13 cellular contexts compared by ENCODE assay signal in genomic region chr1:177585492-177586220, GRCh38.
A peak's percentile ranks its signal among the peaks of the same experiment; 100 is the strongest.
DNase-seq lines count a peak whose midpoint lies in the region; ATAC-seq, FAIRE-seq and TF ChIP-seq lines count a peak whose summit lies in the region.
"Had no signal": no experiment of that assay in that cellular context is flagged by ENCODE, and none has a peak within 500 bp of the region (broad histone marks: within the 10 kb centered on the region; RNA-seq: fewer than 3 reads in every experiment).

No MANE protein-coding gene starts in this region.

- 53% methylated on average over 2 of the region's 3 CpGs for WGBS in right lobe of liver (ENCODE audit: insufficient coverage, low coverage, low lambda C conversion rate, missing lambda C conversion rate)
- 83 to 89% methylated on average over 3 of the region's 3 CpGs for WGBS in endodermal cell (ENCODE audit: insufficient coverage in 1 of 2, insufficient read length in 1 of 2), 2 experiments

- H3K27ac ChIP-seq in 22Rv1 (peak overlapping the region; percentile 76), OCI-LY3 (ENCODE audit: low read length) (peak overlapping the region; percentile 12; the same call in 1 of the 2 replicates), right lobe of liver (no peak overlapping the region), endodermal cell (ENCODE audit: low read depth, low read length) (no peak overlapping the region)

- no peak overlapping the region for H3K4me3 Mint-ChIP-seq in endodermal cell
- H3K4me3 Mint-ChIP-seq: activated CD4-positive, alpha-beta memory T cell treated with anti-CD3 and anti-CD28 coated beads, Interleukin-2, amount 10 ng/mL, durations not matched to agents 7 days and 5 days; T-helper 1 cell treated with Interleukin-12 subunit alpha and Interleukin-12 subunit beta and Interleukin-4 antibody, amounts not matched to agents 30 μg/mL and 1 μg/mL, for 36 hours had no signal

- H3K9me3 Mint-ChIP-seq in endodermal cell, result no peaks in the 10 kb centered on the region

- no peaks in the 10 kb centered on the region for H3K36me3 Mint-ChIP-seq in endodermal cell (ENCODE audit: low read depth)

- H3K4me1 Mint-ChIP-seq in endodermal cell, result peaks cover 33% of the 10 kb centered on the region
- H3K4me1 Mint-ChIP-seq: activated CD4-positive, alpha-beta memory T cell treated with anti-CD3 and anti-CD28 coated beads, Interleukin-2, amount 10 ng/mL, durations not matched to agents 7 days and 5 days had no signal

- H3K27me3 ChIP-seq in OCI-LY3 (ENCODE audit: low read depth, low read length) (no peaks in the 10 kb centered on the region), right lobe of liver (no peaks in the 10 kb centered on the region), endodermal cell (ENCODE audit: control insufficient read depth, insufficient read depth, low read length, poor library complexity, severe bottlenecking) (peaks cover 42% of the 10 kb centered on the region)

- H3K9ac ChIP-seq in OCI-LY3 (ENCODE audit: low read length) (no peak overlapping the region), endodermal cell (ENCODE audit: extremely low read depth, low read length, poor library complexity, severe bottlenecking) (no peak overlapping the region)

- no peak overlapping the region for H3K27ac Mint-ChIP-seq in endodermal cell
- H3K27ac Mint-ChIP-seq: activated CD4-positive, alpha-beta memory T cell treated with anti-CD3 and anti-CD28 coated beads, Interleukin-2, amount 10 ng/mL, durations not matched to agents 7 days and 5 days; T-helper 1 cell treated with Interleukin-12 subunit alpha and Interleukin-12 subunit beta and Interleukin-4 antibody, amounts not matched to agents 30 μg/mL and 1 μg/mL, for 36 hours had no signal

- no peak for TF ChIP-seq POLR2A in right lobe of liver (IDR thresholded peaks at IDR 0.05)

- no peak overlapping the region for H2AFZ ChIP-seq in OCI-LY3 (ENCODE audit: low read depth, low read length)

- no peaks in the 10 kb centered on the region for H3K36me3 ChIP-seq in OCI-LY3 (replicated peaks; ENCODE audit: low read depth, low read length)
- H3K36me3 ChIP-seq in right lobe of liver, result no peaks in the 10 kb centered on the region
- H3K36me3 ChIP-seq in endodermal cell (ENCODE audit: control insufficient read depth, insufficient read depth, low read length), result no peaks in the 10 kb centered on the region

- H3K79me2 ChIP-seq in OCI-LY3 (ENCODE audit: low read length), result no peaks in the 10 kb centered on the region

- H4K20me1 ChIP-seq in OCI-LY3 (ENCODE audit: insufficient read depth, low read length), result no peaks in the 10 kb centered on the region

- peak overlapping the region; percentile 14; the same call in 1 of the 2 replicates for H3K4me2 ChIP-seq in OCI-LY3 (ENCODE audit: low read length)

- no peak for TF ChIP-seq CTCF in 22Rv1 (IDR thresholded peaks at IDR 0.05)
- no peak for TF ChIP-seq CTCF in OCI-LY3 (IDR thresholded peaks at IDR 0.05; ENCODE audit: low read depth, low read length)
- no peak for TF ChIP-seq CTCF in right lobe of liver (IDR thresholded peaks at IDR 0.05)
- no peak for TF ChIP-seq CTCF in endodermal cell (conservative IDR thresholded peaks at IDR 0.05)

- H3K27me3 Mint-ChIP-seq in endodermal cell (ENCODE audit: insufficient read depth), result no peaks in the 10 kb centered on the region
- H3K27me3 Mint-ChIP-seq: activated CD4-positive, alpha-beta memory T cell treated with anti-CD3 and anti-CD28 coated beads, Interleukin-2, amount 10 ng/mL, durations not matched to agents 7 days and 5 days had no signal

- DNase-seq in left colon (peak; percentile 54 to 69), right lobe of liver (no peak), urothelium cell line (ENCODE audit: low spot score) (no peak), endodermal cell (no peak)
- DNase-seq: ACHN; activated CD4-positive, alpha-beta memory T cell treated with anti-CD3 and anti-CD28 coated beads, Interleukin-2, amount 10 ng/mL, durations not matched to agents 7 days and 5 days; activated naive CD4-positive, alpha-beta T cell; MV-4-11 had no signal

- H3K4me1 ChIP-seq in OCI-LY3 (ENCODE audit: low read length), result peaks cover 37% of the 10 kb centered on the region
- H3K4me1 ChIP-seq in right lobe of liver, result no peaks in the 10 kb centered on the region
- peaks cover 8% of the 10 kb centered on the region for H3K4me1 ChIP-seq in endodermal cell (ENCODE audit: control insufficient read depth, insufficient read depth, low read length)

- ATAC-seq in HG02852 (IDR thresholded peaks at IDR 0.05; ENCODE audit: unreplicated experiment) (peak; percentile 65), left colon (peak; percentile 95), HG03521 (IDR thresholded peaks at IDR 0.05; ENCODE audit: unreplicated experiment) (no peak), right lobe of liver (no peak)

- no peak overlapping the region for H3K4me3 ChIP-seq in OCI-LY3 (ENCODE audit: low read length)
- H3K4me3 ChIP-seq in right lobe of liver, result no peak overlapping the region
- H3K4me3 ChIP-seq in endodermal cell (ENCODE audit: low read length), result no peak overlapping the region

- FAIRE-seq in urothelium cell line (lab: Jason Lieb, UNC), result no peak

- no peaks in the 10 kb centered on the region for H3K9me3 ChIP-seq in OCI-LY3 (ENCODE audit: insufficient read depth, low read length)
- H3K9me3 ChIP-seq in right lobe of liver, result no peaks in the 10 kb centered on the region
- no peaks in the 10 kb centered on the region for H3K9me3 ChIP-seq in endodermal cell (ENCODE audit: control insufficient read depth, low read length)

- intact Hi-C loops in left colon (cut with DNase I, micrococcal nuclease), result no loop called here
- intact Hi-C loops in right lobe of liver (cut with DNase I), result no loop called here

Comparison
In these comparisons a context has a peak if more than half of its experiments do, and no peak if none do; other contexts are left out.
1. H3K27ac ChIP-seq: peak in 22Rv1 (single experiment) and OCI-LY3 (single experiment); none in right lobe of liver (0 of 3) and endodermal cell (single experiment).
2. ATAC-seq: peak in HG02852 (single experiment) and left colon (single experiment); none in HG03521 (single experiment) and right lobe of liver (0 of 4).
3. DNase-seq: peak in left colon (2 of 2); none in right lobe of liver (0 of 3), urothelium cell line (single experiment) and endodermal cell (single experiment).